In the genomic region with DNA sequence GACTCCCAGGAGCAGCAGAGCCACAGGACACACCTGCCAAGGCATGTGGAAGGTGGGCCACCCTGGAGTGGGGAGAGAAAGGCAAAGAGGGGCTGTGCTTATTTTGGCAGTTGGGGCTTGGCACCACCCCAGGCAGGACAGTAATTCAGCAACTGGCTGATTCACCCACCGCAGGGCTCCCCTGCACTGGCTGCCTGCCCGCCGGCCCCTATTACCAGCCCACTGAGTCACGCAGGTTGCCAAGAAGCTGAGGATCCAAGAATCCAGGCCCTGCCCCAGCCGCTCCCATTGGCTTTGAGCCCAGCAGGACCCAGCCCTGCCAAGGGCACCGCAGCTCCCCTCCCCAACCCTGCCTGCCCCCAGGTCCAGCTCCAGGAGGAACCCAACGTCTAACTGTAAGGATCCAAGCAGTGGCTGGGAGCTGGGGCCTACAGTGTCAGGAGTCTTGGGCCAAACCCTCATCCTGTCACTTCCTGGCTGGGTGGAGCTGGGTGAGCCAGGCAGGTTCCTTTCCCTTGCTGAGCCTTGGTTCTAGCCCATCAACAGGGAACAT, we compare ENCODE assay signal across 8 cellular contexts. TPM values are rescaled to one million over a fixed set of nuclear protein-coding genes. Genes with fewer than 3 reads are reported as not detected.
DNase-seq lines count a peak whose midpoint lies in the region; ATAC-seq and TF ChIP-seq lines count a peak whose summit lies in the region.

No MANE protein-coding gene starts in this region.

- H3K14ac ChIP-seq in neuronal stem cell (ENCODE audit: low read length): no peak overlapping the region

- no peaks in the 10 kb centered on the region for H3K36me3 ChIP-seq in esophagus muscularis mucosa
- peaks cover 0 to 7% of the 10 kb centered on the region in 2 donors for H3K36me3 ChIP-seq in neuronal stem cell (replicated peaks in 1 of 2; ENCODE audit: control insufficient read depth in 2 of 2, insufficient read depth in 2 of 2, low read length in 2 of 2)

- H3K9ac ChIP-seq in neuronal stem cell (ENCODE audit: low read depth, low read length, poor library complexity): no peak overlapping the region

- H2BK12ac ChIP-seq in neuronal stem cell (ENCODE audit: low read length): no peak overlapping the region

- H3K4me1 ChIP-seq in esophagus muscularis mucosa (peaks cover 73 to 95% (median 89%) of the 10 kb centered on the region in 4 donors), neuronal stem cell (ENCODE audit: control insufficient read depth in 2 of 2, insufficient read depth in 1 of 2, low read depth in 1 of 2, low read length in 2 of 2) (peaks cover 21 to 22% of the 10 kb centered on the region in 2 donors)

- no peak for ATAC-seq in GM19035 (IDR thresholded peaks at IDR 0.05; ENCODE audit: unreplicated experiment)
- no peak for ATAC-seq in HG02610 (IDR thresholded peaks at IDR 0.05; ENCODE audit: unreplicated experiment)

- H2BK120ac ChIP-seq in neuronal stem cell (ENCODE audit: low read depth, low read length): no peak overlapping the region

- H3K27ac ChIP-seq in esophagus muscularis mucosa (replicated peaks in 1 of 4): peak overlapping the region; percentile 84 to 93 (median 88)
- no peak overlapping the region for H3K27ac ChIP-seq in neuronal stem cell (replicated peaks; ENCODE audit: low read length)

- no peak overlapping the region for H3K4me3 ChIP-seq in esophagus muscularis mucosa
- H3K4me3 ChIP-seq in neuronal stem cell (ENCODE audit: low read length in 2 of 2): no peak overlapping the region

- WGBS in esophagus muscularis mucosa: 6% methylated on average over 3 of the region's 7 CpGs
- no CpG with 5 or more reads among the region's 7 CpGs for WGBS in neuronal stem cell (ENCODE audit: extremely low coverage in 2 of 2, insufficient read length in 2 of 2, insufficient replicate concordance in 1 of 2), 2 donors

- H3K79me1 ChIP-seq in neuronal stem cell (ENCODE audit: low read depth, low read length): peaks cover 24% of the 10 kb centered on the region

- H3K4me1 Mint-ChIP-seq in activated T-cell treated with anti-CD3 and anti-CD28 coated beads, Interleukin-2, amount 50 U/mL, for 24 hours (ENCODE audit: low read depth): peaks cover 82% of the 10 kb centered on the region

- TF ChIP-seq CTCF in esophagus muscularis mucosa (IDR thresholded peaks at IDR 0.05) (no peak), GM13977 (IDR thresholded peaks at IDR 0.05; ENCODE audit: extremely low read depth, insufficient read depth, missing control alignments) (no peak)

- H3K36me3 Mint-ChIP-seq in activated T-cell treated with anti-CD3 and anti-CD28 coated beads, Interleukin-2, amount 50 U/mL, for 24 hours (ENCODE audit: low read depth): peaks cover 38% of the 10 kb centered on the region

- no peak overlapping the region for H2BK15ac ChIP-seq in neuronal stem cell (ENCODE audit: low read length)

- DNase-seq in ACHN (peak; percentile 95), M059J (ENCODE audit: low read depth) (peak; percentile 99), esophagus muscularis mucosa (ENCODE audit: extremely low spot score) (no peak), neuronal stem cell (ENCODE audit: low spot score) (no peak), GM13977 (ENCODE audit: low spot score) (no peak)
- peak; percentile 78 for DNase-seq in activated T-cell treated with anti-CD3 and anti-CD28 coated beads, Interleukin-2, amount 50 U/mL, for 24 hours

- H4K8ac ChIP-seq in neuronal stem cell (ENCODE audit: low read depth, low read length): no peak overlapping the region

- no peak overlapping the region for H3K23ac ChIP-seq in neuronal stem cell (ENCODE audit: low read depth, low read length, poor library complexity)

- peak overlapping the region; percentile 48 for H3K4me3 Mint-ChIP-seq in activated T-cell treated with anti-CD3 and anti-CD28 coated beads, Interleukin-2, amount 50 U/mL, for 24 hours

- no peaks in the 10 kb centered on the region for H3K9me3 ChIP-seq in esophagus muscularis mucosa
- no peaks in the 10 kb centered on the region for H3K9me3 ChIP-seq in neuronal stem cell (replicated peaks in 1 of 2; ENCODE audit: control insufficient read depth in 2 of 2, insufficient read depth in 1 of 2, low read depth in 1 of 2, low read length in 2 of 2)

- no peak for TF ChIP-seq POLR2A in esophagus muscularis mucosa (IDR thresholded peaks at IDR 0.05; ENCODE audit: low read depth)

- no peak overlapping the region for H3K4me2 ChIP-seq in neuronal stem cell (ENCODE audit: insufficient read depth, low read length, poor library complexity, severe bottlenecking)

- intact Hi-C loops in esophagus muscularis mucosa (cut with DNase I): no loop called here

- H3K4ac ChIP-seq in neuronal stem cell (ENCODE audit: low read length): no peak overlapping the region

- H4K91ac ChIP-seq in neuronal stem cell (ENCODE audit: low read depth, low read length, poor library complexity): no peak overlapping the region

- H3K27me3 ChIP-seq in esophagus muscularis mucosa (no peaks in the 10 kb centered on the region), neuronal stem cell (ENCODE audit: control insufficient read depth in 3 of 3, insufficient read depth in 3 of 3, low read depth in 1 of 3, low read length in 3 of 3) (no peaks in the 10 kb centered on the region)

- H3K9me3 Mint-ChIP-seq in activated T-cell treated with anti-CD3 and anti-CD28 coated beads, Interleukin-2, amount 50 U/mL, for 24 hours: no peaks in the 10 kb centered on the region

- no peak for TF ChIP-seq EP300 in esophagus muscularis mucosa (IDR thresholded peaks at IDR 0.05)

- peak overlapping the region; percentile 11 for H3K18ac ChIP-seq in neuronal stem cell (ENCODE audit: low read length)

- H2BK5ac ChIP-seq in neuronal stem cell (ENCODE audit: low read length): peak overlapping the region; percentile 61

- in situ Hi-C loops in ACHN (cut with HindIII; ENCODE audit: low pct_ligation_motif_present, low pct_unique_long_range_greater_than_20kb, low sequenced_read_pairs) (no loop called here), GM13977 (cut with MboI; ENCODE audit: low pct_unique_long_range_greater_than_20kb, low sequenced_read_pairs, unreplicated experiment) (no loop called here)

- peak overlapping the region; percentile 99 for H3K27ac Mint-ChIP-seq in activated T-cell treated with anti-CD3 and anti-CD28 coated beads, Interleukin-2, amount 50 U/mL, for 24 hours

- no peak overlapping the region for H2AFZ ChIP-seq in neuronal stem cell (ENCODE audit: low read length)

- peak overlapping the region; percentile 36 for H2AK5ac ChIP-seq in neuronal stem cell (ENCODE audit: low read depth, low read length)

- H3K27me3 Mint-ChIP-seq in activated T-cell treated with anti-CD3 and anti-CD28 coated beads, Interleukin-2, amount 50 U/mL, for 24 hours: no peaks in the 10 kb centered on the region

RNA-seq across cellular contexts. Expression of a gene that starts 14.2 kb away (rescaled TPM):
- 6.1 and 11.8 TPM in 2 replicates for total RNA-seq in M059J (2014; rRNA removed; shearing (Covaris generic))
- 10 to 100 TPM; 48.6 to 67.4 (median 54.8) TPM for total RNA-seq in esophagus muscularis mucosa
- polyA plus RNA-seq in neuronal stem cell (2013, experiment 1 of 2): 48.3 TPM
- 47.0 TPM for polyA plus RNA-seq in neuronal stem cell (2013, experiment 2 of 2)

RNA-seq across cellular contexts. Expression of a gene that starts 28.4 kb away (rescaled TPM):
- total RNA-seq in M059J (2014; rRNA removed; shearing (Covaris generic)): 0.05 and 0.44 TPM in 2 replicates
- total RNA-seq in esophagus muscularis mucosa: 10 to 100 TPM; 15.9 to 19.1 (median 17.5) TPM
- 2.2 TPM for polyA plus RNA-seq in neuronal stem cell (2013, experiment 1 of 2)
- polyA plus RNA-seq in neuronal stem cell (2013, experiment 2 of 2): 1.8 TPM

Comparison
In these comparisons a context has a peak if more than half of its experiments do, and no peak if none do; other contexts are left out.
1. DNase-seq: peak in ACHN (single experiment), M059J (single experiment) and activated T-cell treated with anti-CD3 and anti-CD28 coated beads, Interleukin-2, amount 50 U/mL, for 24 hours (single experiment); none in esophagus muscularis mucosa (single experiment), neuronal stem cell (single experiment) and GM13977 (single experiment).
2. RNA of a gene that starts 28.4 kb away (total RNA-seq): 15.9 to 19.1 TPM in esophagus muscularis mucosa; 0.05 to 0.44 TPM in M059J; every median in the first group is over 10 times any median in the second.